ENCODE assay signal across 24 cellular contexts in genomic region chr14:79466938-79467527, GRCh38.
"Had no signal": no experiment of that assay in that cellular context is flagged by ENCODE, and none has a peak within 500 bp of the region (broad histone marks: within the 10 kb centered on the region; RNA-seq: fewer than 3 reads in every experiment).

No MANE protein-coding gene starts in this region.

- H3K27ac ChIP-seq: cardiac muscle cell, Peyer's patch, RWPE1, SJSA1 had no signal

- H3K27me3 ChIP-seq: cardiac muscle cell, Peyer's patch, SJSA1 had no signal

- ATAC-seq: activated T-helper 17 cell treated with anti-CD3 and anti-CD28 coated beads, Interleukin-2, amount 50 U/mL, for 72 hours; SK-N-SH treated with all-trans-retinoic acid at 6 μM for 48 hours had no signal

- H3K9me3 ChIP-seq: Peyer's patch, SJSA1 had no signal

- DNase-seq: activated CD4-positive, alpha-beta memory T cell treated with anti-CD3 and anti-CD28 coated beads, Interleukin-2, amount 10 ng/mL, durations not matched to agents 7 days and 5 days; activated CD4-positive, alpha-beta T cell treated with anti-CD3 and anti-CD28 coated beads, Interleukin-2, amount 10 ng/mL, durations not matched to agents 7 days and 5 days; activated CD4-positive, CD25-positive, alpha-beta regulatory T cell; activated gamma-delta T cell; activated naive CD4-positive, alpha-beta T cell treated with anti-CD3 and anti-CD28 coated beads for 36 hours; activated T-cell treated with anti-CD3 and anti-CD28 coated beads for 4 hours; activated T-cell treated with anti-CD3 and anti-CD28 coated beads, Interleukin-2, amount 50 U/mL, for 48 hours; amygdala; NCI-H1105 treated with DMSO at 0.1 percent for 48 hours; NCI-H1436 treated with DMSO at 0.1 percent for 48 hours; NCI-H187; NCI-H2081; NCI-H345; NCI-H510A; Right ventricle myocardium superior had no signal

- H3K9me3 Mint-ChIP-seq: activated CD4-positive, alpha-beta T cell treated with anti-CD3 and anti-CD28 coated beads, Interleukin-2, amount 10 ng/mL, durations not matched to agents 7 days and 5 days; brain; T-helper 1 cell treated with Interleukin-12 subunit alpha and Interleukin-12 subunit beta and Interleukin-4 antibody, amounts not matched to agents 30 μg/mL and 1 μg/mL, for 36 hours had no signal

- H3K27me3 Mint-ChIP-seq: activated CD4-positive, alpha-beta memory T cell treated with anti-CD3 and anti-CD28 coated beads, Interleukin-2, amount 10 ng/mL, durations not matched to agents 7 days and 5 days; activated CD4-positive, alpha-beta T cell treated with anti-CD3 and anti-CD28 coated beads, Interleukin-2, amount 10 ng/mL, durations not matched to agents 7 days and 5 days; activated naive CD8-positive, alpha-beta T cell; activated T-helper 17 cell treated with anti-CD3 and anti-CD28 coated beads, Interleukin-2, amount 50 U/mL, for 72 hours had no signal

- H3K27ac Mint-ChIP-seq: activated CD4-positive, alpha-beta memory T cell treated with anti-CD3 and anti-CD28 coated beads, Interleukin-2, amount 10 ng/mL, durations not matched to agents 7 days and 5 days; activated CD4-positive, alpha-beta T cell treated with anti-CD3 and anti-CD28 coated beads, Interleukin-2, amount 10 ng/mL, durations not matched to agents 7 days and 5 days; activated naive CD4-positive, alpha-beta T cell treated with anti-CD3 and anti-CD28 coated beads for 36 hours; activated naive CD8-positive, alpha-beta T cell; activated T-helper 17 cell treated with anti-CD3 and anti-CD28 coated beads, Interleukin-2, amount 50 U/mL, for 72 hours; brain; T-helper 1 cell treated with Interleukin-12 subunit alpha and Interleukin-12 subunit beta and Interleukin-4 antibody, amounts not matched to agents 30 μg/mL and 1 μg/mL, for 36 hours had no signal

- H3K4me3 ChIP-seq: cardiac muscle cell, Peyer's patch, SJSA1 had no signal

- H3K4me3 Mint-ChIP-seq: activated CD4-positive, alpha-beta memory T cell treated with anti-CD3 and anti-CD28 coated beads, Interleukin-2, amount 10 ng/mL, durations not matched to agents 7 days and 5 days; activated CD4-positive, alpha-beta T cell treated with anti-CD3 and anti-CD28 coated beads, Interleukin-2, amount 10 ng/mL, durations not matched to agents 7 days and 5 days; activated naive CD4-positive, alpha-beta T cell treated with anti-CD3 and anti-CD28 coated beads for 36 hours; activated naive CD8-positive, alpha-beta T cell; activated T-helper 17 cell treated with anti-CD3 and anti-CD28 coated beads, Interleukin-2, amount 50 U/mL, for 72 hours; brain; T-helper 1 cell treated with Interleukin-12 subunit alpha and Interleukin-12 subunit beta and Interleukin-4 antibody, amounts not matched to agents 30 μg/mL and 1 μg/mL, for 36 hours had no signal

- H3K36me3 ChIP-seq: cardiac muscle cell, Peyer's patch, SJSA1 had no signal

- H3K36me3 Mint-ChIP-seq: activated naive CD8-positive, alpha-beta T cell had no signal

- H3K4me1 Mint-ChIP-seq: activated CD4-positive, alpha-beta memory T cell treated with anti-CD3 and anti-CD28 coated beads, Interleukin-2, amount 10 ng/mL, durations not matched to agents 7 days and 5 days; activated CD4-positive, alpha-beta T cell treated with anti-CD3 and anti-CD28 coated beads, Interleukin-2, amount 10 ng/mL, durations not matched to agents 7 days and 5 days; activated T-helper 17 cell treated with anti-CD3 and anti-CD28 coated beads, Interleukin-2, amount 50 U/mL, for 72 hours had no signal

- H3K4me1 ChIP-seq: Peyer's patch, SJSA1 had no signal
